Comparison of ENCODE assay signal across 22 cellular contexts in genomic region chr1:60376196-60376595, GRCh38.
DNase-seq lines count a peak whose midpoint lies in the region; ATAC-seq and FAIRE-seq lines count a peak whose summit lies in the region.
"Had no signal": no experiment of that assay in that cellular context is flagged by ENCODE, and none has a peak within 500 bp of the region (broad histone marks: within the 10 kb centered on the region; RNA-seq: fewer than 3 reads in every experiment).

No MANE protein-coding gene starts in this region.

- no peak for FAIRE-seq in HTR-8/SVneo (lab: Jason Lieb, UNC)
- FAIRE-seq: A549, G401.6, GM12891, GM19239 had no signal

- intact Hi-C loops in sciatic nerve (cut with DNase I) = no loop called here

- ATAC-seq in sciatic nerve = no peak
- ATAC-seq: A549; CD8-positive, alpha-beta T cell had no signal

- DNase-seq in COLO829 (ENCODE audit: low spot score) = peak; percentile 8
- DNase-seq in astrocyte of the hippocampus (ENCODE audit: low read depth, low spot score) = peak; percentile 70
- DNase-seq in renal cortical epithelial cell (ENCODE audit: low read depth) = peak; percentile 58
- DNase-seq in EL = no peak
- DNase-seq in superior temporal gyrus (ENCODE audit: extremely low spot score) = no peak
- DNase-seq in sciatic nerve (ENCODE audit: low spot score) = no peak
- DNase-seq in HTR-8/SVneo (ENCODE audit: insufficient read length, low spot score) = no peak
- DNase-seq: 8988T; AML-193; CD4-positive, alpha-beta T cell; CD8-positive, alpha-beta T cell; COR-L47; DMS 273 treated with DMSO at 0.1 percent for 48 hours; DMS153; DMS53; DMS79; DND-41; GF-D8 had no signal

Comparison
In these comparisons a context has a peak if more than half of its experiments do, and no peak if none do; other contexts are left out.
1. DNase-seq: peak in COLO829 (single experiment), astrocyte of the hippocampus (single experiment) and renal cortical epithelial cell (single experiment); none in EL (single experiment), superior temporal gyrus (single experiment), sciatic nerve (single experiment) and HTR-8/SVneo (single experiment).